ENCODE assay signal across 22 cellular contexts in the genomic region with DNA sequence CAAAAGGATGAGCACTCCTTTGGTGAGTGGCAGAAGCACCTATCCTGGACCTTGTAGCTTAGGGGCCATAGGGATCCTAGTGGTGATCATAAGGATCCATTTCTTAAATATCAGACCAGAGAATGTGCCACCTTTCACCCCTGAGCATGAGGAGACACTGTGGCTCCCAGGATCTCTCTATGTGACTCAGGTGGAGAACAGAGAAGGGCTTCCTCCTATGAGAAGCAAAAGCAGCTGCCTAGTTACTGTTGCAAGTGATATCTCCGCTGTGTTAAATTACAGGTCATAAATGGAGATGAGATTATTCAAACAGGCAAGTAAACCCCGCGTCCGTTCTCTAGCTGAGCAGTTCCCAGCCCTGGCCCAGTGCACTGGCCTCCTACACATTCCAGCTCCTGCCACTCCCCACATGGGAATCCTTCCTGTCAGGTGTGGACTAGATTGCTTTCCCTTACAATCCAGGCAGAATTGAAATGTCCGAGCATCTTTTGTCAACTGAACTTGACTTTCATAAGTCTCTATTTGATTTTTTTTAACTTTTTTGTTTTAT. TPM values are rescaled to one million over a fixed set of nuclear protein-coding genes. Genes with fewer than 3 reads are reported as not detected.
DNase-seq lines count a peak whose midpoint lies in the region; ATAC-seq and TF ChIP-seq lines count a peak whose summit lies in the region.
"Had no signal": no experiment of that assay in that cellular context is flagged by ENCODE, and none has a peak within 500 bp of the region (broad histone marks: within the 10 kb centered on the region; RNA-seq: fewer than 3 reads in every experiment).

No MANE protein-coding gene starts in this region.

- H3F3A ChIP-seq in GM23338 (replicated peaks; ENCODE audit: low read depth) = no peaks in the 10 kb centered on the region

- H3K36me3 ChIP-seq in GM23338 (ENCODE audit: insufficient read depth) = peaks cover 22% of the 10 kb centered on the region; the same call in 1 of the 2 replicates
- H3K36me3 ChIP-seq in WERI-Rb-1 = peaks cover 32% of the 10 kb centered on the region

- H3K36me3 Mint-ChIP-seq in GM23338 (ENCODE audit: low read depth) = peaks cover 38% of the 10 kb centered on the region
- H3K36me3 Mint-ChIP-seq in nephron (ENCODE audit: low read depth) = peaks cover 41% of the 10 kb centered on the region
- H3K36me3 Mint-ChIP-seq: immature natural killer cell had no signal

- no peak overlapping the region for H2AFZ ChIP-seq in GM23338

- H3K9me2 ChIP-seq in GM23338 (ENCODE audit: insufficient read depth) = no peaks in the 10 kb centered on the region

- DNase-seq in GM23338 (ENCODE audit: low spot score) = no peak
- DNase-seq in NCI-H526 treated with DMSO at 0.1 percent for 48 hours (lab: John Stamatoyannopoulos, UW) = peak; percentile 96
- DNase-seq in epithelial cell of prostate (ENCODE audit: low read depth, low spot score) = no peak
- DNase-seq in WERI-Rb-1 = no peak
- DNase-seq in H4 (ENCODE audit: low spot score) = no peak
- DNase-seq: activated CD4-positive, CD25-positive, alpha-beta regulatory T cell; activated CD8-positive, alpha-beta memory T cell treated with anti-CD3 and anti-CD28 coated beads for 24 hours; amniotic stem cell; DMS 273 treated with DMSO at 0.1 percent for 48 hours; erythroblast; glutamatergic neuron; immature natural killer cell; NCI-H1105; NCI-H446 treated with DMSO at 0.1 percent for 48 hours; stimulated activated naive CD8-positive, alpha-beta T cell treated with anti-CD3 and anti-CD28 coated beads, Interleukin-15, Interleukin-2, amounts not matched to agents 100 U/mL and 50 U/mL, for 24 hours had no signal

- TF ChIP-seq CTCF in GM23338 (conservative IDR thresholded peaks at IDR 0.05; ENCODE audit: low read depth in 2 of 2) (no peak), nephron (IDR thresholded peaks at IDR 0.05; ENCODE audit: unreplicated experiment in 3 of 3) (no peak), WERI-Rb-1 (IDR thresholded peaks at IDR 0.05; ENCODE audit: low read depth, low read length) (no peak)

- no peaks in the 10 kb centered on the region for H3K27me3 ChIP-seq in GM23338 (ENCODE audit: insufficient read depth)
- no peaks in the 10 kb centered on the region for H3K27me3 ChIP-seq in WERI-Rb-1 (ENCODE audit: insufficient read depth, low read depth, severe bottlenecking)

- no peak overlapping the region for H3K4me3 ChIP-seq in GM23338
- no peak overlapping the region for H3K4me3 ChIP-seq in WERI-Rb-1 (ENCODE audit: low read depth, low read length)
- H3K4me3 ChIP-seq: K562 had no signal

- no peaks in the 10 kb centered on the region for H3K9me3 Mint-ChIP-seq in GM23338
- no peaks in the 10 kb centered on the region for H3K9me3 Mint-ChIP-seq in nephron
- H3K9me3 Mint-ChIP-seq: activated T-helper 17 cell treated with anti-CD3 and anti-CD28 coated beads, Interleukin-2, amount 50 U/mL, for 72 hours had no signal

- no peaks in the 10 kb centered on the region for H3K9me3 ChIP-seq in WERI-Rb-1 (ENCODE audit: severe bottlenecking)

- peaks cover 5% of the 10 kb centered on the region for H3K4me1 Mint-ChIP-seq in GM23338
- H3K4me1 Mint-ChIP-seq in nephron = peaks cover 15% of the 10 kb centered on the region
- H3K4me1 Mint-ChIP-seq: activated T-helper 17 cell treated with anti-CD3 and anti-CD28 coated beads, Interleukin-2, amount 50 U/mL, for 72 hours; immature natural killer cell had no signal

- peak overlapping the region; percentile 32; the same call in 1 of the 2 replicates for H3K27ac Mint-ChIP-seq in GM23338
- peak overlapping the region; percentile 72 to 93 (median 80) for H3K27ac Mint-ChIP-seq in nephron
- H3K27ac Mint-ChIP-seq: activated T-helper 17 cell treated with anti-CD3 and anti-CD28 coated beads, Interleukin-2, amount 50 U/mL, for 72 hours; immature natural killer cell had no signal

- H3K4me3 Mint-ChIP-seq in GM23338 (no peak overlapping the region), nephron (peak overlapping the region in 1 of 3 experiments; percentile 24)
- H3K4me3 Mint-ChIP-seq: activated T-helper 17 cell treated with anti-CD3 and anti-CD28 coated beads, Interleukin-2, amount 50 U/mL, for 72 hours; immature natural killer cell had no signal

- no peak overlapping the region for H3K4me2 ChIP-seq in GM23338

- H3K27me3 Mint-ChIP-seq in GM23338 (ENCODE audit: insufficient read depth, low read depth, poor library complexity) (no peaks in the 10 kb centered on the region), nephron (ENCODE audit: low read depth) (no peaks in the 10 kb centered on the region)

- peaks cover 3% of the 10 kb centered on the region for H4K20me1 ChIP-seq in GM23338 (replicated peaks; ENCODE audit: insufficient read depth)

- peaks cover 3% of the 10 kb centered on the region; the same call in 1 of the 2 replicates for H3K4me1 ChIP-seq in GM23338 (ENCODE audit: insufficient read depth)

- H3K79me2 ChIP-seq in GM23338 (replicated peaks; ENCODE audit: insufficient read depth) = no peaks in the 10 kb centered on the region

- ATAC-seq in GM23338 = peak; percentile 52; the same call in 2 of the 3 replicates
- ATAC-seq in GM21619 (IDR thresholded peaks at IDR 0.05; ENCODE audit: unreplicated experiment) = no peak
- no peak for ATAC-seq in esophagus mucosa
- ATAC-seq: activated T-helper 17 cell treated with anti-CD3 and anti-CD28 coated beads, Interleukin-2, amount 50 U/mL, for 72 hours; K562; stimulated activated naive CD8-positive, alpha-beta T cell treated with anti-CD3 and anti-CD28 coated beads, Interleukin-15, Interleukin-2, amounts not matched to agents 100 U/mL and 50 U/mL, for 24 hours had no signal

- H3K27ac ChIP-seq in GM23338 (ENCODE audit: low read depth) (no peak overlapping the region), epithelial cell of prostate (peak overlapping the region; percentile 22), WERI-Rb-1 (no peak overlapping the region)

TF ChIP-seq in GM23338, 12 proteins besides CTCF, POLR2A, EP300 and RAD21 (continues in another document):
- TF ChIP-seq, protein P1, sequence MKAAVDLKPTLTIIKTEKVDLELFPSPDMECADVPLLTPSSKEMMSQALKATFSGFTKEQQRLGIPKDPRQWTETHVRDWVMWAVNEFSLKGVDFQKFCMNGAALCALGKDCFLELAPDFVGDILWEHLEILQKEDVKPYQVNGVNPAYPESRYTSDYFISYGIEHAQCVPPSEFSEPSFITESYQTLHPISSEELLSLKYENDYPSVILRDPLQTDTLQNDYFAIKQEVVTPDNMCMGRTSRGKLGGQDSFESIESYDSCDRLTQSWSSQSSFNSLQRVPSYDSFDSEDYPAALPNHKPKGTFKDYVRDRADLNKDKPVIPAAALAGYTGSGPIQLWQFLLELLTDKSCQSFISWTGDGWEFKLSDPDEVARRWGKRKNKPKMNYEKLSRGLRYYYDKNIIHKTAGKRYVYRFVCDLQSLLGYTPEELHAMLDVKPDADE (IDR thresholded peaks at IDR 0.05) = no peak
- TF ChIP-seq, protein P2, sequence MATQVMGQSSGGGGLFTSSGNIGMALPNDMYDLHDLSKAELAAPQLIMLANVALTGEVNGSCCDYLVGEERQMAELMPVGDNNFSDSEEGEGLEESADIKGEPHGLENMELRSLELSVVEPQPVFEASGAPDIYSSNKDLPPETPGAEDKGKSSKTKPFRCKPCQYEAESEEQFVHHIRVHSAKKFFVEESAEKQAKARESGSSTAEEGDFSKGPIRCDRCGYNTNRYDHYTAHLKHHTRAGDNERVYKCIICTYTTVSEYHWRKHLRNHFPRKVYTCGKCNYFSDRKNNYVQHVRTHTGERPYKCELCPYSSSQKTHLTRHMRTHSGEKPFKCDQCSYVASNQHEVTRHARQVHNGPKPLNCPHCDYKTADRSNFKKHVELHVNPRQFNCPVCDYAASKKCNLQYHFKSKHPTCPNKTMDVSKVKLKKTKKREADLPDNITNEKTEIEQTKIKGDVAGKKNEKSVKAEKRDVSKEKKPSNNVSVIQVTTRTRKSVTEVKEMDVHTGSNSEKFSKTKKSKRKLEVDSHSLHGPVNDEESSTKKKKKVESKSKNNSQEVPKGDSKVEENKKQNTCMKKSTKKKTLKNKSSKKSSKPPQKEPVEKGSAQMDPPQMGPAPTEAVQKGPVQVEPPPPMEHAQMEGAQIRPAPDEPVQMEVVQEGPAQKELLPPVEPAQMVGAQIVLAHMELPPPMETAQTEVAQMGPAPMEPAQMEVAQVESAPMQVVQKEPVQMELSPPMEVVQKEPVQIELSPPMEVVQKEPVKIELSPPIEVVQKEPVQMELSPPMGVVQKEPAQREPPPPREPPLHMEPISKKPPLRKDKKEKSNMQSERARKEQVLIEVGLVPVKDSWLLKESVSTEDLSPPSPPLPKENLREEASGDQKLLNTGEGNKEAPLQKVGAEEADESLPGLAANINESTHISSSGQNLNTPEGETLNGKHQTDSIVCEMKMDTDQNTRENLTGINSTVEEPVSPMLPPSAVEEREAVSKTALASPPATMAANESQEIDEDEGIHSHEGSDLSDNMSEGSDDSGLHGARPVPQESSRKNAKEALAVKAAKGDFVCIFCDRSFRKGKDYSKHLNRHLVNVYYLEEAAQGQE (IDR thresholded peaks at IDR 0.05; ENCODE audit: unreplicated experiment) = no peak
- TF ChIP-seq STAT1 (IDR thresholded peaks at IDR 0.05; ENCODE audit: unreplicated experiment) = no peak
- TF ChIP-seq NANOG (IDR thresholded peaks at IDR 0.05; ENCODE audit: borderline replicate concordance) = no peak
- TF ChIP-seq EZH2 (IDR thresholded peaks at IDR 0.05; ENCODE audit: low read depth, unreplicated experiment) = no peak
- TF ChIP-seq JUNB (IDR thresholded peaks at IDR 0.05; ENCODE audit: unreplicated experiment) = no peak
- TF ChIP-seq POLR2AphosphoS5 (IDR thresholded peaks at IDR 0.05; ENCODE audit: low read depth) = no peak
- TF ChIP-seq CREB1 (CRISPR knock-in tag; IDR thresholded peaks at IDR 0.05; ENCODE audit: low read depth) = no peak

RNA-seq across cellular contexts. Expression of a gene that starts 26.3 kb away (rescaled TPM):
- total RNA-seq in GM23338 (2014; rRNA removed; shearing (Covaris generic)) = not detected in 2 replicates
- not detected in 2 replicates for polyA plus RNA-seq in GM23338 (2016; fragmentation: Nextera tagmentation; extraction: Ambion mirVana)
- total RNA-seq in esophagus mucosa = not detected
- not detected in 2 replicates for total RNA-seq in H4 (2014; rRNA removed; shearing (Covaris generic))
- total RNA-seq: activated T-helper 17 cell treated with anti-CD3 and anti-CD28 coated beads, Interleukin-2, amount 50 U/mL, for 72 hours; K562; RPMI7951; T-helper 1 cell treated with Interleukin-12 subunit alpha and Interleukin-12 subunit beta and Interleukin-4 antibody, amounts not matched to agents 30 ng/mL and 1 ng/mL, for 36 hours had no signal
- polyA plus RNA-seq: K562 had no signal

RNA-seq across cellular contexts. Expression of a gene that starts 42.4 kb away (rescaled TPM):
- total RNA-seq in GM23338 (2014; rRNA removed; shearing (Covaris generic)) = not detected in 2 replicates
- polyA plus RNA-seq in GM23338 (2016; fragmentation: Nextera tagmentation; extraction: Ambion mirVana) = 0.09 TPM in 1 of 2 replicates, not detected in the other
- 0.12 TPM for total RNA-seq in esophagus mucosa
- total RNA-seq in H4 (2014; rRNA removed; shearing (Covaris generic)) = not detected in 2 replicates
- total RNA-seq: activated T-helper 17 cell treated with anti-CD3 and anti-CD28 coated beads, Interleukin-2, amount 50 U/mL, for 72 hours; K562; RPMI7951; T-helper 1 cell treated with Interleukin-12 subunit alpha and Interleukin-12 subunit beta and Interleukin-4 antibody, amounts not matched to agents 30 ng/mL and 1 ng/mL, for 36 hours had no signal
- polyA plus RNA-seq: immature natural killer cell, K562 had no signal
